10 cellular contexts compared by ENCODE assay signal in the genomic region with DNA sequence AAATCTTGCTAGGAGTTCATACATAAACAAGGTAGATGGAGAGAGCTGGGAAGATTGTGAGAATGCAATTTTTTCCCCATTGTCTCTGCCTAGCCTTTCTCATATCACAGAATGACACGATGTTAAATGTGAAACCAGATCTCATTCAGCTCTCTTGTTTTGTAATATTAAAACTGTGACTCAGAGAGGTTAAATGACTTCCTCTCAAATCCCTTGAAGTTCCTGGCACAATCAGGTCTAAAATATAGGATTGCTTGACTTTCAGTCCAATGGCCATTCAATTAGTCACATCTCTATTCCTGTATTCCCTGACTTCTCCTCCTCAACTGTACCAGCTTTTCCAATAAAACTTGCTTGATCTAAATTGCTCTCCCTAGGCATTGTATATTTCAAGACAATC. TPM values are rescaled to one million over a fixed set of nuclear protein-coding genes. Genes with fewer than 3 reads are reported as not detected.
DNase-seq lines count a peak whose midpoint lies in the region; ATAC-seq lines count a peak whose summit lies in the region.
"Had no signal": no experiment of that assay in that cellular context is flagged by ENCODE, and none has a peak within 500 bp of the region (broad histone marks: within the 10 kb centered on the region; RNA-seq: fewer than 3 reads in every experiment).

No MANE protein-coding gene starts in this region.

- intact Hi-C loops in dendritic cell treated with granulocyte-macrophage colony-stimulating factor and Interleukin-4, amounts not matched to agents 40 ng/mL and 50 ng/mL, for 4 days (cut with micrococcal nuclease): no loop called here

- no peaks in the 10 kb centered on the region for H3K36me3 ChIP-seq in skeletal muscle satellite cell (ENCODE audit: insufficient read depth, low read length)
- H3K36me3 ChIP-seq: BLaER1 had no signal

- H3K4me3 ChIP-seq in skeletal muscle satellite cell (ENCODE audit: low read length): no peak overlapping the region
- H3K4me3 ChIP-seq: BLaER1 had no signal

- H3K4me1 ChIP-seq in skeletal muscle satellite cell (ENCODE audit: control insufficient read depth, insufficient read depth, low read length): peaks cover 29% of the 10 kb centered on the region
- H3K4me1 ChIP-seq: BLaER1 had no signal

- H3K36me3 Mint-ChIP-seq in activated CD4-positive, alpha-beta T cell treated with anti-CD3 and anti-CD28 coated beads, Interleukin-2, amount 10 ng/mL, durations not matched to agents 7 days and 5 days (ENCODE audit: low read depth): peaks cover 4% of the 10 kb centered on the region
- no peaks in the 10 kb centered on the region for H3K36me3 Mint-ChIP-seq in dendritic cell treated with granulocyte-macrophage colony-stimulating factor and Interleukin-4, amounts not matched to agents 40 ng/mL and 50 ng/mL, for 4 days (ENCODE audit: low read depth)

- peak overlapping the region; percentile 58 for H3K27ac Mint-ChIP-seq in activated CD4-positive, alpha-beta T cell treated with anti-CD3 and anti-CD28 coated beads, Interleukin-2, amount 10 ng/mL, durations not matched to agents 7 days and 5 days
- H3K27ac Mint-ChIP-seq in dendritic cell treated with granulocyte-macrophage colony-stimulating factor and Interleukin-4, amounts not matched to agents 40 ng/mL and 50 ng/mL, for 4 days: peak overlapping the region; percentile 55

- H3K4me1 Mint-ChIP-seq in activated CD4-positive, alpha-beta T cell treated with anti-CD3 and anti-CD28 coated beads, Interleukin-2, amount 10 ng/mL, durations not matched to agents 7 days and 5 days: peaks cover 19% of the 10 kb centered on the region
- H3K4me1 Mint-ChIP-seq in dendritic cell treated with granulocyte-macrophage colony-stimulating factor and Interleukin-4, amounts not matched to agents 40 ng/mL and 50 ng/mL, for 4 days (ENCODE audit: low read depth): peaks cover 42% of the 10 kb centered on the region

- POLR2A ChIA-PET in activated CD4-positive, alpha-beta T cell treated with anti-CD3 and anti-CD28 coated beads, Interleukin-2, amount 10 ng/mL, durations not matched to agents 7 days and 5 days (lab: Charles Lee): no interaction called here

- H3K27me3 ChIP-seq in skeletal muscle satellite cell (ENCODE audit: control insufficient read depth, insufficient read depth, low read length): no peaks in the 10 kb centered on the region
- H3K27me3 ChIP-seq: BLaER1 had no signal

- peak overlapping the region; percentile 58 for H3K4me2 ChIP-seq in skeletal muscle satellite cell (ENCODE audit: low read length)
- H3K4me2 ChIP-seq: BLaER1 had no signal

- H3K9ac ChIP-seq in skeletal muscle satellite cell (ENCODE audit: low read depth, low read length): peak overlapping the region; percentile 29
- H3K9ac ChIP-seq: BLaER1 had no signal

- H3K9me3 Mint-ChIP-seq in activated CD4-positive, alpha-beta T cell treated with anti-CD3 and anti-CD28 coated beads, Interleukin-2, amount 10 ng/mL, durations not matched to agents 7 days and 5 days: peaks cover 3% of the 10 kb centered on the region
- H3K9me3 Mint-ChIP-seq in dendritic cell treated with granulocyte-macrophage colony-stimulating factor and Interleukin-4, amounts not matched to agents 40 ng/mL and 50 ng/mL, for 4 days: no peaks in the 10 kb centered on the region

- CTCF ChIA-PET in activated CD4-positive, alpha-beta T cell treated with anti-CD3 and anti-CD28 coated beads, Interleukin-2, amount 10 ng/mL, durations not matched to agents 7 days and 5 days (lab: Charles Lee): interaction anchor here (0.9 to 1.0 kb wide), 2 partner anchors 12 to 13 kb away, joined by 3 to 4 read pairs; no protein-coding TSS in a partner anchor

- DNase-seq in activated CD4-positive, alpha-beta T cell treated with anti-CD3 and anti-CD28 coated beads, Interleukin-2, amount 10 ng/mL, durations not matched to agents 7 days and 5 days: no peak
- DNase-seq in activated CD4-positive, alpha-beta T cell treated with anti-CD3 and anti-CD28 coated beads, Interleukin-2, amount 50 U/mL, for 48 hours: no peak
- DNase-seq in NCI-H226: peak; percentile 56
- DNase-seq in NCI-H1436 (lab: John Stamatoyannopoulos, UW): no peak
- no peak for DNase-seq in foreskin melanocyte

- no peak for ATAC-seq in GM18909 (IDR thresholded peaks at IDR 0.05; ENCODE audit: poor library complexity, unreplicated experiment)

- peaks cover 13% of the 10 kb centered on the region for H3K27me3 Mint-ChIP-seq in activated CD4-positive, alpha-beta T cell treated with anti-CD3 and anti-CD28 coated beads, Interleukin-2, amount 10 ng/mL, durations not matched to agents 7 days and 5 days
- no peaks in the 10 kb centered on the region for H3K27me3 Mint-ChIP-seq in dendritic cell treated with granulocyte-macrophage colony-stimulating factor and Interleukin-4, amounts not matched to agents 40 ng/mL and 50 ng/mL, for 4 days

- H3K4me3 Mint-ChIP-seq in activated CD4-positive, alpha-beta T cell treated with anti-CD3 and anti-CD28 coated beads, Interleukin-2, amount 10 ng/mL, durations not matched to agents 7 days and 5 days: no peak overlapping the region
- peak overlapping the region; percentile 40 for H3K4me3 Mint-ChIP-seq in dendritic cell treated with granulocyte-macrophage colony-stimulating factor and Interleukin-4, amounts not matched to agents 40 ng/mL and 50 ng/mL, for 4 days

- H3K9me3 ChIP-seq in skeletal muscle satellite cell (replicated peaks; ENCODE audit: low read length): no peaks in the 10 kb centered on the region
- H3K9me3 ChIP-seq: BLaER1 had no signal

RNA-seq across cellular contexts. Expression of a gene that starts 3.1 kb away (rescaled TPM):
- under 1 TPM; 0.17 to 0.48 TPM for total RNA-seq in activated CD4-positive, alpha-beta T cell treated with anti-CD3 and anti-CD28 coated beads, Interleukin-2, amount 10 ng/mL, durations not matched to agents 7 days and 5 days
- total RNA-seq in skeletal muscle satellite cell (2012; rRNA removed): not detected in 2 replicates
- total RNA-seq: OCI-LY7 had no signal

RNA-seq across cellular contexts. Expression of a gene that starts 31.5 kb away (rescaled TPM):
- 10 to 100 TPM; 39.7 to 45.4 TPM for total RNA-seq in activated CD4-positive, alpha-beta T cell treated with anti-CD3 and anti-CD28 coated beads, Interleukin-2, amount 10 ng/mL, durations not matched to agents 7 days and 5 days
- 34.1 and 53.0 TPM in 2 replicates for total RNA-seq in skeletal muscle satellite cell (2012; rRNA removed)

RNA-seq across cellular contexts. Expression of a gene that starts 46.0 kb away (rescaled TPM):
- total RNA-seq in activated CD4-positive, alpha-beta T cell treated with anti-CD3 and anti-CD28 coated beads, Interleukin-2, amount 10 ng/mL, durations not matched to agents 7 days and 5 days: not detected
- total RNA-seq in skeletal muscle satellite cell (2012; rRNA removed): not detected in 2 replicates
- total RNA-seq: OCI-LY7 had no signal
